ENCODE assay signal across 9 cellular contexts in the genomic region with DNA sequence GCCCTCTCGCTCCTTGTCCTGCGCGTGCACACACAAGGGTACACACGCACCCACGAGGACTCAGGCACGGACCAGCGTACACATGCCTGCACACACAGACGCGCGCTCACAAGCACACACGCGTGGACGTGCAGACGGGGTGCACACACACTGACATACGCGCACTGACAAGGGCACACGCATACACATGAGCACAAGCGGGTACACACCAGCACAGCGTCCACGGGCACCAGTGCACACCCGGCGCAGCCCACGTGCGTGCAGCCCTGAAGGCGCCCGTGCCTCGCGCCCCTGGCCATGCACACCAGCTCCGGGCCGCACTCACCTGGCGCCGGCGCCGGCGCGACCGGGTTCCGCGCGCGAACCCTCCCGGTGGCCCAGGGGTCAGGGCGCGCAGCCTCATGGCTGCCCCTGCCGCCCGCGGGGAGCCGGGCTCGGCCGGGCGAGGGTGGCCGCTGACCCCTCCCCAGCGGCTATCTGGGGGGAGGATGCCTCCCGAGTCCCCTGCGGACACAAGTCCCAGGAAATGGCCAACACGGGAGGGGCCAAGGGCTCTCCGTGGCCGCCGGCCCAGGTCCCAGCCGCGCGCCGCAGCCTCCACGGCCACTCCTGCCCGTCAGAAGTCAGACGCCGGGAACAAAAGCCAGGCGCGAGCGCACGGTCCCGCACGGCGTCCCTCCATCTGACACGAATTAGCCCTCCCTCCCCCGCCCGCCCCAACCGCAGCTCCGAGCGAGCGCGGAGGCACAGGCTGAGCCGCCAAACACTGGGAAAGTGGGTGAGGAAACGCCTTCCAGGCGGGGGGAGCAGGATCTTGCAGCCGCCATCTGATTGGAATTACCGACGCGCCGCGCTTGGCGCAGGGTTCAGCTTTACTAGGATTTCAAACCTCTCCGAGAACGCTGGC. TPM values are rescaled to one million over a fixed set of nuclear protein-coding genes. Genes with fewer than 3 reads are reported as not detected.
DNase-seq lines count a peak whose midpoint lies in the region; ATAC-seq and TF ChIP-seq lines count a peak whose summit lies in the region.
"Had no signal": no experiment of that assay in that cellular context is flagged by ENCODE, and none has a peak within 500 bp of the region (broad histone marks: within the 10 kb centered on the region; RNA-seq: fewer than 3 reads in every experiment).

No MANE protein-coding gene starts in this region.

- H3K4me1 Mint-ChIP-seq in stimulated activated naive B cell treated with anti-CD40 and anti-IgM and Interleukin-4, amounts not matched to agents 10 μg/mL and 1 μg/mL and 100 μg/mL, for 72 hours = peaks cover 15 to 27% of the 10 kb centered on the region in 2 donors
- H3K4me1 Mint-ChIP-seq in activated CD4-positive, alpha-beta T cell treated with anti-CD3 and anti-CD28 coated beads for 36 hours = no peaks in the 10 kb centered on the region
- no peaks in the 10 kb centered on the region for H3K4me1 Mint-ChIP-seq in activated CD8-positive, alpha-beta T cell treated with anti-CD3 and anti-CD28 coated beads, Interleukin-2, amount 10 ng/mL, durations not matched to agents 7 days and 5 days (ENCODE audit: low read depth)
- no peaks in the 10 kb centered on the region for H3K4me1 Mint-ChIP-seq in T-cell

- no peaks in the 10 kb centered on the region for H3K9me3 Mint-ChIP-seq in stimulated activated naive B cell treated with anti-CD40 and anti-IgM and Interleukin-4, amounts not matched to agents 10 μg/mL and 1 μg/mL and 100 μg/mL, for 72 hours
- no peaks in the 10 kb centered on the region for H3K9me3 Mint-ChIP-seq in activated CD4-positive, alpha-beta T cell treated with anti-CD3 and anti-CD28 coated beads for 36 hours (ENCODE audit: low read depth)
- H3K9me3 Mint-ChIP-seq in activated CD8-positive, alpha-beta T cell treated with anti-CD3 and anti-CD28 coated beads, Interleukin-2, amount 10 ng/mL, durations not matched to agents 7 days and 5 days (ENCODE audit: insufficient read depth) = no peaks in the 10 kb centered on the region
- peaks cover 0 to 4% (median 0%) of the 10 kb centered on the region in 3 donors for H3K9me3 Mint-ChIP-seq in T-cell
- H3K9me3 Mint-ChIP-seq: activated T-cell treated with anti-CD3 and anti-CD28 coated beads, Interleukin-2, amount 50 U/mL, for 24 hours had no signal

- intact Hi-C loops in activated CD4-positive, alpha-beta T cell treated with anti-CD3 and anti-CD28 coated beads for 36 hours (cut with DNase I, micrococcal nuclease) = no loop called here

- no peak for TF ChIP-seq CTCF in choroid plexus epithelial cell (conservative IDR thresholded peaks at IDR 0.05; ENCODE audit: low read depth, low read length)

- DNase-seq in HT-29 (ENCODE audit: low spot score) = peak; percentile 52
- peak; percentile 57 for DNase-seq in choroid plexus epithelial cell (ENCODE audit: low read depth)
- peak; percentile 56 for DNase-seq in kidney tubule cell (ENCODE audit: low spot score)
- no peak for DNase-seq in stimulated activated naive B cell treated with anti-CD40 and anti-IgM and Interleukin-4, amounts not matched to agents 10 μg/mL and 1 μg/mL and 100 μg/mL, for 72 hours
- DNase-seq in activated CD4-positive, alpha-beta T cell treated with anti-CD3 and anti-CD28 coated beads for 36 hours = no peak
- no peak for DNase-seq in NCI-H1417 (lab: John Stamatoyannopoulos, UW)
- no peak for DNase-seq in activated CD8-positive, alpha-beta T cell treated with anti-CD3 and anti-CD28 coated beads, Interleukin-2, amount 10 ng/mL, durations not matched to agents 7 days and 5 days
- DNase-seq in T-cell = no peak
- DNase-seq: activated T-cell treated with anti-CD3 and anti-CD28 coated beads, Interleukin-2, amount 50 U/mL, for 24 hours had no signal

- no peak overlapping the region for H3K27ac Mint-ChIP-seq in stimulated activated naive B cell treated with anti-CD40 and anti-IgM and Interleukin-4, amounts not matched to agents 10 μg/mL and 1 μg/mL and 100 μg/mL, for 72 hours
- H3K27ac Mint-ChIP-seq in activated CD4-positive, alpha-beta T cell treated with anti-CD3 and anti-CD28 coated beads for 36 hours = no peak overlapping the region
- no peak overlapping the region for H3K27ac Mint-ChIP-seq in activated CD8-positive, alpha-beta T cell treated with anti-CD3 and anti-CD28 coated beads, Interleukin-2, amount 10 ng/mL, durations not matched to agents 7 days and 5 days
- H3K27ac Mint-ChIP-seq in T-cell = peak overlapping the region in 1 of 2 donors; percentile 28
- H3K27ac Mint-ChIP-seq: activated T-cell treated with anti-CD3 and anti-CD28 coated beads, Interleukin-2, amount 50 U/mL, for 24 hours had no signal

- peak; percentile 29 to 59 for ATAC-seq in stimulated activated naive B cell treated with anti-CD40 and anti-IgM and Interleukin-4, amounts not matched to agents 10 μg/mL and 1 μg/mL and 100 μg/mL, for 72 hours (replicated peaks)
- ATAC-seq in activated CD4-positive, alpha-beta T cell treated with anti-CD3 and anti-CD28 coated beads for 36 hours = no peak
- no peak for ATAC-seq in activated CD8-positive, alpha-beta T cell treated with anti-CD3 and anti-CD28 coated beads, Interleukin-2, amount 10 ng/mL, durations not matched to agents 7 days and 5 days
- no peak for ATAC-seq in T-cell (replicated peaks in 1 of 4)

- H3K36me3 Mint-ChIP-seq in stimulated activated naive B cell treated with anti-CD40 and anti-IgM and Interleukin-4, amounts not matched to agents 10 μg/mL and 1 μg/mL and 100 μg/mL, for 72 hours = peaks cover 0 to 3% of the 10 kb centered on the region in 2 donors
- H3K36me3 Mint-ChIP-seq in activated CD4-positive, alpha-beta T cell treated with anti-CD3 and anti-CD28 coated beads for 36 hours (ENCODE audit: low read depth) = no peaks in the 10 kb centered on the region
- no peaks in the 10 kb centered on the region for H3K36me3 Mint-ChIP-seq in activated CD8-positive, alpha-beta T cell treated with anti-CD3 and anti-CD28 coated beads, Interleukin-2, amount 10 ng/mL, durations not matched to agents 7 days and 5 days (ENCODE audit: low read depth)
- H3K36me3 Mint-ChIP-seq in T-cell = no peaks in the 10 kb centered on the region

- peak overlapping the region; percentile 64 for H3K4me3 ChIP-seq in choroid plexus epithelial cell (ENCODE audit: low read depth, low read length)

- CTCF ChIA-PET in activated CD4-positive, alpha-beta T cell treated with anti-CD3 and anti-CD28 coated beads for 36 hours (lab: Charles Lee) = no interaction called here
- CTCF ChIA-PET in activated CD8-positive, alpha-beta T cell treated with anti-CD3 and anti-CD28 coated beads, Interleukin-2, amount 10 ng/mL, durations not matched to agents 7 days and 5 days (lab: Charles Lee) = no interaction called here
- CTCF ChIA-PET in T-cell (lab: Charles Lee) = no interaction called here

- POLR2A ChIA-PET in activated CD4-positive, alpha-beta T cell treated with anti-CD3 and anti-CD28 coated beads for 36 hours (lab: Charles Lee) = no interaction called here
- POLR2A ChIA-PET in activated CD8-positive, alpha-beta T cell treated with anti-CD3 and anti-CD28 coated beads, Interleukin-2, amount 10 ng/mL, durations not matched to agents 7 days and 5 days (lab: Charles Lee) = no interaction called here
- POLR2A ChIA-PET in T-cell (lab: Charles Lee) = no interaction called here

- H3K4me3 Mint-ChIP-seq in stimulated activated naive B cell treated with anti-CD40 and anti-IgM and Interleukin-4, amounts not matched to agents 10 μg/mL and 1 μg/mL and 100 μg/mL, for 72 hours = peak overlapping the region; percentile 65 to 68
- H3K4me3 Mint-ChIP-seq in activated CD4-positive, alpha-beta T cell treated with anti-CD3 and anti-CD28 coated beads for 36 hours = no peak overlapping the region
- no peak overlapping the region for H3K4me3 Mint-ChIP-seq in activated CD8-positive, alpha-beta T cell treated with anti-CD3 and anti-CD28 coated beads, Interleukin-2, amount 10 ng/mL, durations not matched to agents 7 days and 5 days
- no peak overlapping the region for H3K4me3 Mint-ChIP-seq in T-cell
- H3K4me3 Mint-ChIP-seq: activated T-cell treated with anti-CD3 and anti-CD28 coated beads, Interleukin-2, amount 50 U/mL, for 24 hours had no signal

- peaks cover 16% of the 10 kb centered on the region in 2 donors for H3K27me3 Mint-ChIP-seq in stimulated activated naive B cell treated with anti-CD40 and anti-IgM and Interleukin-4, amounts not matched to agents 10 μg/mL and 1 μg/mL and 100 μg/mL, for 72 hours
- peaks cover 16% of the 10 kb centered on the region for H3K27me3 Mint-ChIP-seq in activated CD4-positive, alpha-beta T cell treated with anti-CD3 and anti-CD28 coated beads for 36 hours
- H3K27me3 Mint-ChIP-seq in activated CD8-positive, alpha-beta T cell treated with anti-CD3 and anti-CD28 coated beads, Interleukin-2, amount 10 ng/mL, durations not matched to agents 7 days and 5 days (ENCODE audit: low read depth) = peaks cover 2% of the 10 kb centered on the region
- H3K27me3 Mint-ChIP-seq in T-cell = peaks cover 0 to 6% of the 10 kb centered on the region in 2 donors

RNA-seq across cellular contexts. Expression of a gene that starts 45.0 kb away (rescaled TPM):
- total RNA-seq in HT-29 (2014; rRNA removed; shearing (Covaris generic)) = 32.2 and 45.2 TPM in 2 replicates
- under 1 TPM; 0.11 TPM for total RNA-seq in activated CD4-positive, alpha-beta T cell treated with anti-CD3 and anti-CD28 coated beads for 36 hours
- total RNA-seq in activated CD8-positive, alpha-beta T cell treated with anti-CD3 and anti-CD28 coated beads, Interleukin-2, amount 10 ng/mL, durations not matched to agents 7 days and 5 days = not detected
- total RNA-seq in T-cell = 1 to 10 TPM in 4 of 5 donors, under 1 TPM in 1; 0.58 to 3.7 (median 2.0) TPM

Comparison
In these comparisons a context has a peak if more than half of its experiments do, and no peak if none do; other contexts are left out.
1. DNase-seq: peak in HT-29 (single experiment), choroid plexus epithelial cell (single experiment) and kidney tubule cell (single experiment); none in stimulated activated naive B cell treated with anti-CD40 and anti-IgM and Interleukin-4, amounts not matched to agents 10 μg/mL and 1 μg/mL and 100 μg/mL, for 72 hours (single experiment), activated CD4-positive, alpha-beta T cell treated with anti-CD3 and anti-CD28 coated beads for 36 hours (single experiment), NCI-H1417 (0 of 3), activated CD8-positive, alpha-beta T cell treated with anti-CD3 and anti-CD28 coated beads, Interleukin-2, amount 10 ng/mL, durations not matched to agents 7 days and 5 days (single experiment) and T-cell (0 of 34).
2. ATAC-seq: peak in stimulated activated naive B cell treated with anti-CD40 and anti-IgM and Interleukin-4, amounts not matched to agents 10 μg/mL and 1 μg/mL and 100 μg/mL, for 72 hours (2 of 2); none in activated CD4-positive, alpha-beta T cell treated with anti-CD3 and anti-CD28 coated beads for 36 hours (single experiment), activated CD8-positive, alpha-beta T cell treated with anti-CD3 and anti-CD28 coated beads, Interleukin-2, amount 10 ng/mL, durations not matched to agents 7 days and 5 days (single experiment) and T-cell (0 of 4).
3. H3K4me3 Mint-ChIP-seq: peak in stimulated activated naive B cell treated with anti-CD40 and anti-IgM and Interleukin-4, amounts not matched to agents 10 μg/mL and 1 μg/mL and 100 μg/mL, for 72 hours (2 of 2); none in activated CD4-positive, alpha-beta T cell treated with anti-CD3 and anti-CD28 coated beads for 36 hours (single experiment), activated CD8-positive, alpha-beta T cell treated with anti-CD3 and anti-CD28 coated beads, Interleukin-2, amount 10 ng/mL, durations not matched to agents 7 days and 5 days (single experiment) and T-cell (0 of 3).